Comparison of ENCODE assay signal across 9 cellular contexts in the genomic region with DNA sequence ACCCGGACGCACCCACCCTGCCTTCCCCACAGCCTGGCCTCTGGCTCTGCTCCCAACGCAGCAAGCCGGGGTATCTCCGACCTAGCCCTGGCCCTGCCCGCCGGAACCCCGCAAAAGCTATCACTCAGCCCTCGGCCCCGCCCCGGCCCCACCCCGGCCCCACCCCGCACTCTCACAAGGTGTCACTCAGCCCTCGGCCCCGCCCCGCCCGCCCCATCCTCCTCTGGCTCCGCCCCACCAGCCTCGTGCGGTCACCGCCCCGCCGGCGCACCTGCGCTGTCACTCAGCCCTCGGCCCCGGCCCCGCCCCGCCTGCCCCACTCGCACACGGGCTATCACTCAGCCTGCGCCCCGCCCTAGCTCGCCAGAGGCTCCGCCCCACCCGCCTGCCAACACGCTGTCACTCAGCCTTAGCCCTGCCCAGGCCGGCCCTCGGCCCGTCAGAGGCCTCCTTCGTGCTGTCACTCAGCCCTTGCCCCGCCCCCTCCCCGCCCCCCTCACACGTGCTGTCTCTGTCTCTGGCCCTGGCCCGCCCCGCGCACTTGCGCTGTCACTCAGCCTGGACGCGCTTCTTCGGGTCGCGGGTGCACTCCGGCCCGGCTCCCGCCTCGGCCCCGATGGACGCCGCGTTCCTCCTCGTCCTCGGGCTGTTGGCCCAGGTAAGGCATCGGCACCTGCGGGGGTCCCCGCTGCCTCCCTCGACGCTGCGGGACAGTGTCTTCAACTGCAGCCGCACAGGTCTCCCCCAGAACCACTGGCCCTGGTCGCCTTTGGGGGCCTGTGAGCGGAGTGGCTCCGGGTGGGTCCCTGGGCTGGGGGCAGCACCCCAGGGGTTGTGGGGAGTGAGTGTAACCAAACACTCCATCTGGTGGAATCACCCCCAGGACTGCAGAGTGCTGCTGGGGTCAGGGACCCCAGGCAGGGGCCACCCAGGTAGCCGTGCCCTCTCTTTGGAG. TPM values are rescaled to one million over a fixed set of nuclear protein-coding genes. Genes with fewer than 3 reads are reported as not detected.
DNase-seq lines count a peak whose midpoint lies in the region; TF ChIP-seq lines count a peak whose summit lies in the region.
"Had no signal": no experiment of that assay in that cellular context is flagged by ENCODE, and none has a peak within 500 bp of the region (broad histone marks: within the 10 kb centered on the region; RNA-seq: fewer than 3 reads in every experiment).

A gene with protein sequence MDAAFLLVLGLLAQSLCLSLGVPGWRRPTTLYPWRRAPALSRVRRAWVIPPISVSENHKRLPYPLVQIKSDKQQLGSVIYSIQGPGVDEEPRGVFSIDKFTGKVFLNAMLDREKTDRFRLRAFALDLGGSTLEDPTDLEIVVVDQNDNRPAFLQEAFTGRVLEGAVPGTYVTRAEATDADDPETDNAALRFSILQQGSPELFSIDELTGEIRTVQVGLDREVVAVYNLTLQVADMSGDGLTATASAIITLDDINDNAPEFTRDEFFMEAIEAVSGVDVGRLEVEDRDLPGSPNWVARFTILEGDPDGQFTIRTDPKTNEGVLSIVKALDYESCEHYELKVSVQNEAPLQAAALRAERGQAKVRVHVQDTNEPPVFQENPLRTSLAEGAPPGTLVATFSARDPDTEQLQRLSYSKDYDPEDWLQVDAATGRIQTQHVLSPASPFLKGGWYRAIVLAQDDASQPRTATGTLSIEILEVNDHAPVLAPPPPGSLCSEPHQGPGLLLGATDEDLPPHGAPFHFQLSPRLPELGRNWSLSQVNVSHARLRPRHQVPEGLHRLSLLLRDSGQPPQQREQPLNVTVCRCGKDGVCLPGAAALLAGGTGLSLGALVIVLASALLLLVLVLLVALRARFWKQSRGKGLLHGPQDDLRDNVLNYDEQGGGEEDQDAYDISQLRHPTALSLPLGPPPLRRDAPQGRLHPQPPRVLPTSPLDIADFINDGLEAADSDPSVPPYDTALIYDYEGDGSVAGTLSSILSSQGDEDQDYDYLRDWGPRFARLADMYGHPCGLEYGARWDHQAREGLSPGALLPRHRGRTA (plus strand): TSS at position 533 of the 955 bp plus-strand sequence. CDS start 84 bp downstream, at position 617.

- 0 to 2% methylated on average over 8 to 43 of the region's 74 CpGs for WGBS in testis, 2 donors

- peaks cover 5% of the 10 kb centered on the region for H3K4me1 Mint-ChIP-seq in HFFc6 (ENCODE audit: low read depth)
- H3K4me1 Mint-ChIP-seq in activated naive CD4-positive, alpha-beta T cell treated with anti-CD3 and anti-CD28 coated beads, Interleukin-2, amount 10 ng/mL, durations not matched to agents 7 days and 5 days = peaks cover 8% of the 10 kb centered on the region
- H3K4me1 Mint-ChIP-seq in glutamatergic neuron (ENCODE audit: low read depth, unreplicated experiment) = peaks cover 12% of the 10 kb centered on the region
- H3K4me1 Mint-ChIP-seq in osteocyte (ENCODE audit: unreplicated experiment) = peaks cover 24% of the 10 kb centered on the region

- peak; percentile 89 for DNase-seq in EH (ENCODE audit: low read depth)
- DNase-seq in HFFc6 = peak; percentile 55
- peak; percentile 97 for DNase-seq in NAMALWA (ENCODE audit: low spot score)
- DNase-seq in SK-N-DZ (ENCODE audit: low spot score) = peak; percentile 88
- peak; percentile 96 for DNase-seq in activated naive CD4-positive, alpha-beta T cell treated with anti-CD3 and anti-CD28 coated beads, Interleukin-2, amount 10 ng/mL, durations not matched to agents 7 days and 5 days
- peak; percentile 97 for DNase-seq in glutamatergic neuron
- DNase-seq in osteocyte (ENCODE audit: extremely low spot score, unreplicated experiment) = peak; percentile 91
- peak; percentile 93 for DNase-seq in testis

- CTCF ChIA-PET in activated naive CD4-positive, alpha-beta T cell treated with anti-CD3 and anti-CD28 coated beads, Interleukin-2, amount 10 ng/mL, durations not matched to agents 7 days and 5 days (lab: Charles Lee) = interaction anchor here (0.7 to 1.6 kb wide), 2 partner anchors 328 to 434 kb away, joined by 3 read pairs; no protein-coding TSS in a partner anchor

- H3K4me3 ChIP-seq in testis = peak within 1 kb of the TSS in 1 of 2 donors; percentile 2

- H3K27me3 Mint-ChIP-seq in HFFc6 (ENCODE audit: insufficient read depth) (no peaks in the 10 kb centered on the region; the same call in 1 of the 2 replicates), glutamatergic neuron (ENCODE audit: unreplicated experiment) (peaks cover 4% of the 10 kb centered on the region), osteocyte (ENCODE audit: unreplicated experiment) (peaks cover 5% of the 10 kb centered on the region)
- H3K27me3 Mint-ChIP-seq in activated naive CD4-positive, alpha-beta T cell treated with anti-CD3 and anti-CD28 coated beads, Interleukin-2, amount 10 ng/mL, durations not matched to agents 7 days and 5 days = peaks cover 63% of the 10 kb centered on the region

- peak within 1 kb of the TSS; percentile 35; the same call in 1 of the 2 replicates for H3K4me3 Mint-ChIP-seq in HFFc6
- H3K4me3 Mint-ChIP-seq in activated naive CD4-positive, alpha-beta T cell treated with anti-CD3 and anti-CD28 coated beads, Interleukin-2, amount 10 ng/mL, durations not matched to agents 7 days and 5 days = peak within 1 kb of the TSS; percentile 47
- H3K4me3 Mint-ChIP-seq in glutamatergic neuron (ENCODE audit: unreplicated experiment) = peak within 1 kb of the TSS; percentile 75
- H3K4me3 Mint-ChIP-seq in osteocyte (ENCODE audit: unreplicated experiment) = peak within 1 kb of the TSS; percentile 52

- H3K27ac Mint-ChIP-seq in HFFc6 = no peak within 1 kb of the TSS
- H3K27ac Mint-ChIP-seq in activated naive CD4-positive, alpha-beta T cell treated with anti-CD3 and anti-CD28 coated beads, Interleukin-2, amount 10 ng/mL, durations not matched to agents 7 days and 5 days = no peak within 1 kb of the TSS
- no peak within 1 kb of the TSS for H3K27ac Mint-ChIP-seq in glutamatergic neuron (ENCODE audit: unreplicated experiment)
- H3K27ac Mint-ChIP-seq in osteocyte (ENCODE audit: unreplicated experiment) = no peak within 1 kb of the TSS

- H3K36me3 ChIP-seq in testis (ENCODE audit: low read depth, missing control alignments) = no peaks in the 10 kb centered on the region

- H3K9me3 Mint-ChIP-seq in HFFc6 = no peaks in the 10 kb centered on the region
- no peaks in the 10 kb centered on the region for H3K9me3 Mint-ChIP-seq in activated naive CD4-positive, alpha-beta T cell treated with anti-CD3 and anti-CD28 coated beads, Interleukin-2, amount 10 ng/mL, durations not matched to agents 7 days and 5 days
- no peaks in the 10 kb centered on the region for H3K9me3 Mint-ChIP-seq in glutamatergic neuron (ENCODE audit: unreplicated experiment)
- H3K9me3 Mint-ChIP-seq in osteocyte (ENCODE audit: unreplicated experiment) = no peaks in the 10 kb centered on the region

- peaks cover 8% of the 10 kb centered on the region for H3K4me1 ChIP-seq in testis

- no peaks in the 10 kb centered on the region for H3K27me3 ChIP-seq in testis

- H3K27ac ChIP-seq in testis = no peak within 1 kb of the TSS

- intact Hi-C loops in testis (cut with DNase I; ENCODE audit: low total_unique reads) = no loop called here

- H3K36me3 Mint-ChIP-seq in HFFc6 (ENCODE audit: low read depth) = no peaks in the 10 kb centered on the region
- H3K36me3 Mint-ChIP-seq in activated naive CD4-positive, alpha-beta T cell treated with anti-CD3 and anti-CD28 coated beads, Interleukin-2, amount 10 ng/mL, durations not matched to agents 7 days and 5 days = no peaks in the 10 kb centered on the region
- H3K36me3 Mint-ChIP-seq in glutamatergic neuron (ENCODE audit: unreplicated experiment) = no peaks in the 10 kb centered on the region
- H3K36me3 Mint-ChIP-seq in osteocyte (ENCODE audit: unreplicated experiment) = no peaks in the 10 kb centered on the region

- no peak for TF ChIP-seq POLR2A in testis (IDR thresholded peaks at IDR 0.05)

- TF ChIP-seq CTCF in HFFc6 (IDR thresholded peaks at IDR 0.05) (no peak), glutamatergic neuron (IDR thresholded peaks at IDR 0.05; ENCODE audit: partially characterized antibody, unreplicated experiment) (no peak), osteocyte (IDR thresholded peaks at IDR 0.05) (no peak), testis (IDR thresholded peaks at IDR 0.05) (no peak)

- no peaks in the 10 kb centered on the region for H3K9me3 ChIP-seq in testis

RNA-seq across cellular contexts. Expression of the gene that starts here (rescaled TPM):
- under 1 TPM in 2 of 6 experiments, not detected in 4; 0.05 to 0.07 TPM for total RNA-seq in HFFc6 (2021; fragmentation: NEBNext Ultra II Directional; extraction: Animal tissue kit (Norgen Biotek cat#: 25700))
- polyA plus RNA-seq in SK-N-DZ (2014; cell fraction: cytosol; rRNA removed) = 0.26 TPM in 1 of 2 replicates, not detected in the other
- polyA plus RNA-seq in SK-N-DZ (2014; cell fraction: nucleus; rRNA removed) = 0.08 and 0.28 TPM in 2 replicates
- 12.6 TPM for total RNA-seq in glutamatergic neuron (ENCODE audit: unreplicated experiment)
- total RNA-seq in osteocyte = 0.13 and 0.35 TPM in 2 replicates
- total RNA-seq in testis = 1 to 10 TPM; 2.1 to 3.0 TPM
- polyA plus RNA-seq in testis (ENCODE audit: insufficient read depth, low read depth, low replicate concordance) = 1.4 TPM
- total RNA-seq: mononuclear cell had no signal

Comparison
In these comparisons a context has a peak if more than half of its experiments do, and no peak if none do; other contexts are left out.
1. Peak in DNase-seq in HFFc6; RNA of the gene not detected or under 1 TPM.
2. Peak in DNase-seq in osteocyte; RNA of the gene not detected or under 1 TPM.